9 cellular contexts compared by ENCODE assay signal in the genomic region with DNA sequence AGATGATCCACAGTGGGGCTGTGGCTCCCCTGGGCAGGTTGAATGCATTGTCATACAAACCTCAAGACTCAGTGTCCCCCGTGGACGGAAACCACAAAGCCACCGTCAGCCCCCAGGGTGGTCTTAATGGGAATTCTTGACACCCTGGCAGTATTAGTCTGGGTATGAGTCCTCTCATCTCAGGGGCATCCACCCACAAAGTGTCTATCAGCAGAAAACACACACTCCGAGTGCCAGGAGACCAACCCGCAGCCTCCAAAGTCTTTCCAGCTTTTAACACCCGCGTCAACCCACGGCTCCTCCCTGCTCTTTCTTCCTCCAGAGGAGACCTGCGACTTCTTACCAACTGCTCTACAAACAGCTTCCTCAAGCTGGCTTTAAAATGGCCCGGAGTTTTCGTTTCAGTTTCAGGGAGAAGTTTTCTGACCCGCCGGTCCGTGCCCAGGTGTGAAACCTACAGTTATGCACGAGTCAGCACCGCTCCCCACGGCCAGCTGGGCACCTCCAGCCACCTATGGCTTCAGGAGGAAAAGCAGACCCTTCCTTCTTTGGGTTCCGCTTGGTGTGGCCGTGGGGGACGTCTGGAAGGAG. TPM values are rescaled to one million over a fixed set of nuclear protein-coding genes. Genes with fewer than 3 reads are reported as not detected.
DNase-seq lines count a peak whose midpoint lies in the region; ATAC-seq and TF ChIP-seq lines count a peak whose summit lies in the region.
"Had no signal": no experiment of that assay in that cellular context is flagged by ENCODE, and none has a peak within 500 bp of the region (broad histone marks: within the 10 kb centered on the region; RNA-seq: fewer than 3 reads in every experiment).

No MANE protein-coding gene starts in this region.

- WGBS in gastroesophageal sphincter (ENCODE audit: low coverage in 1 of 2), 2 donors, result 20 to 35% methylated on average over 1 to 13 of the region's 20 CpGs

- TF ChIP-seq EP300 in gastroesophageal sphincter (IDR thresholded peaks at IDR 0.05), result no peak

- intact Hi-C loops in left colon (cut with DNase I, micrococcal nuclease), result no loop called here

- H3K4me3 ChIP-seq in SU-DHL-6 (ENCODE audit: insufficient read depth, low read length, poor library complexity, severe bottlenecking) (no peak overlapping the region), MG63 (no peak overlapping the region), gastroesophageal sphincter (no peak overlapping the region)
- H3K4me3 ChIP-seq: right lobe of liver had no signal

- H2AFZ ChIP-seq in SU-DHL-6 (ENCODE audit: low read depth, low read length, severe bottlenecking), result no peak overlapping the region

- H3K4me1 ChIP-seq in gastroesophageal sphincter, result no peaks in the 10 kb centered on the region
- H3K4me1 ChIP-seq: right lobe of liver had no signal

- H3F3A ChIP-seq in SU-DHL-6 (ENCODE audit: insufficient read depth), result peaks cover 64% of the 10 kb centered on the region

- H3K27me3 ChIP-seq in SU-DHL-6 (ENCODE audit: low read length), result no peaks in the 10 kb centered on the region
- peaks cover 5% of the 10 kb centered on the region for H3K27me3 ChIP-seq in MG63
- H3K27me3 ChIP-seq in gastroesophageal sphincter, result peaks cover 80% of the 10 kb centered on the region
- H3K27me3 ChIP-seq: right lobe of liver had no signal

- no peak for TF ChIP-seq POLR2A in gastroesophageal sphincter (IDR thresholded peaks at IDR 0.05)

- peaks cover 11% of the 10 kb centered on the region; the same call in 1 of the 2 replicates for H3K79me2 ChIP-seq in SU-DHL-6 (ENCODE audit: insufficient read depth, low read length)

- DNase-seq in left colon, result peak; percentile 38 to 41
- no peak for DNase-seq in MG63
- no peak for DNase-seq in SW480 (ENCODE audit: low spot score)
- no peak for DNase-seq in AG08396 (ENCODE audit: low spot score)

- peak overlapping the region; percentile 52 for H3K4me2 ChIP-seq in SU-DHL-6 (ENCODE audit: low read depth, low read length, poor library complexity, severe bottlenecking)

- H3K36me3 ChIP-seq in SU-DHL-6 (ENCODE audit: low read length) (no peaks in the 10 kb centered on the region), MG63 (no peaks in the 10 kb centered on the region), gastroesophageal sphincter (no peaks in the 10 kb centered on the region)
- H3K36me3 ChIP-seq: right lobe of liver had no signal

- ATAC-seq in GM18873 (IDR thresholded peaks at IDR 0.05; ENCODE audit: low FRiP score, unreplicated experiment) (peak; percentile 46), HG02798 (IDR thresholded peaks at IDR 0.05; ENCODE audit: poor library complexity, unreplicated experiment) (peak; percentile 56), left colon (no peak), gastroesophageal sphincter (no peak)

- peak overlapping the region; percentile 97 for H3K27ac ChIP-seq in SU-DHL-6 (ENCODE audit: low read depth, low read length)
- no peak overlapping the region for H3K27ac ChIP-seq in gastroesophageal sphincter
- H3K27ac ChIP-seq: right lobe of liver had no signal

- H3K9me2 ChIP-seq in SU-DHL-6 (replicated peaks; ENCODE audit: insufficient read depth, low read length), result no peaks in the 10 kb centered on the region

- H3K9me3 ChIP-seq in SU-DHL-6 (ENCODE audit: insufficient read depth, low read length), result no peaks in the 10 kb centered on the region
- no peaks in the 10 kb centered on the region for H3K9me3 ChIP-seq in MG63
- no peaks in the 10 kb centered on the region for H3K9me3 ChIP-seq in gastroesophageal sphincter
- H3K9me3 ChIP-seq: right lobe of liver had no signal

- no peaks in the 10 kb centered on the region for H4K20me1 ChIP-seq in SU-DHL-6 (ENCODE audit: low read depth, low read length)

- H3K9ac ChIP-seq in SU-DHL-6 (ENCODE audit: low read length), result peak overlapping the region; percentile 44

- no peak for TF ChIP-seq CTCF in SU-DHL-6 (IDR thresholded peaks at IDR 0.05; ENCODE audit: insufficient read depth, low read length, poor library complexity, severe bottlenecking)
- TF ChIP-seq CTCF in gastroesophageal sphincter (IDR thresholded peaks at IDR 0.05), result no peak

RNA-seq across cellular contexts. Expression of gene ASMTL, which starts 14.4 kb away (rescaled TPM):
- total RNA-seq in left colon, result 10 to 100 TPM; 14.6 to 19.9 TPM
- total RNA-seq in MG63 (2014; rRNA removed; shearing (Covaris generic); ENCODE audit: low replicate concordance), result 29.3 and 60.9 TPM in 2 replicates
- 10 to 100 TPM; 29.7 to 35.1 (median 32.5) TPM for total RNA-seq in gastroesophageal sphincter

Comparison
In these comparisons a context has a peak if more than half of its experiments do, and no peak if none do; other contexts are left out.
1. ATAC-seq: peak in GM18873 (single experiment) and HG02798 (single experiment); none in left colon (single experiment) and gastroesophageal sphincter (single experiment).
2. DNase-seq: peak in left colon (2 of 2); none in MG63 (single experiment), SW480 (single experiment) and AG08396 (single experiment).